8 cellular contexts compared by ENCODE assay signal in genomic region chr4:183397741-183398297, GRCh38. TPM values are rescaled to one million over a fixed set of nuclear protein-coding genes. Genes with fewer than 3 reads are reported as not detected.
DNase-seq lines count a peak whose midpoint lies in the region; ATAC-seq and TF ChIP-seq lines count a peak whose summit lies in the region.

No MANE protein-coding gene starts in this region.

- H3F3A ChIP-seq in OCI-LY1 (ENCODE audit: insufficient read depth, low read length) = no peaks in the 10 kb centered on the region

- H3K27me3 Mint-ChIP-seq in CD4-positive, CD25-positive, alpha-beta regulatory T cell = peaks cover 37% of the 10 kb centered on the region
- H3K27me3 Mint-ChIP-seq in osteocyte (ENCODE audit: unreplicated experiment) = no peaks in the 10 kb centered on the region

- peaks cover 11% of the 10 kb centered on the region for H3K4me1 ChIP-seq in CD4-positive, CD25-positive, alpha-beta regulatory T cell (ENCODE audit: control insufficient read depth, insufficient read depth, low read length, poor library complexity, severe bottlenecking)
- peaks cover 5% of the 10 kb centered on the region for H3K4me1 ChIP-seq in OCI-LY1 (ENCODE audit: insufficient read depth, low read length, severe bottlenecking)

- H3K36me3 ChIP-seq in CD4-positive, CD25-positive, alpha-beta regulatory T cell (ENCODE audit: control insufficient read depth, insufficient read depth, low read length) = no peaks in the 10 kb centered on the region
- H3K36me3 ChIP-seq in OCI-LY1 (ENCODE audit: insufficient read depth, low read length) = no peaks in the 10 kb centered on the region

- no peak for TF ChIP-seq CTCF in OCI-LY1 (IDR thresholded peaks at IDR 0.05; ENCODE audit: low read length)
- TF ChIP-seq CTCF in dorsolateral prefrontal cortex (IDR thresholded peaks at IDR 0.05 in 54 of 56, conservative IDR thresholded peaks at IDR 0.05 in 2 of 56; ENCODE audit: low read depth in 1 of 56, partially characterized antibody in 56 of 56) = no peak
- no peak for TF ChIP-seq CTCF in osteocyte (IDR thresholded peaks at IDR 0.05)

- H3K9me2 ChIP-seq in OCI-LY1 (ENCODE audit: low read depth, low read length) = no peaks in the 10 kb centered on the region

- intact Hi-C loops in dorsolateral prefrontal cortex (cut with DNase I) = loop anchor here in 1 of 2 donors (10.0 kb wide), 1 partner anchor 323 kb away; no protein-coding TSS in a partner anchor

- no peak overlapping the region for H3K9ac ChIP-seq in OCI-LY1 (ENCODE audit: low read length)

- peaks cover 3% of the 10 kb centered on the region for H3K27me3 ChIP-seq in CD4-positive, CD25-positive, alpha-beta regulatory T cell (ENCODE audit: control insufficient read depth, insufficient read depth, low read length)
- H3K27me3 ChIP-seq in OCI-LY1 (ENCODE audit: insufficient read depth, low read length) (no peaks in the 10 kb centered on the region), dorsolateral prefrontal cortex (no peaks in the 10 kb centered on the region)

- H3K36me3 Mint-ChIP-seq in CD4-positive, CD25-positive, alpha-beta regulatory T cell = no peaks in the 10 kb centered on the region
- H3K36me3 Mint-ChIP-seq in osteocyte (ENCODE audit: unreplicated experiment) = no peaks in the 10 kb centered on the region

- ATAC-seq in CD4-positive, CD25-positive, alpha-beta regulatory T cell (ENCODE audit: low read depth in 2 of 2) = no peak
- ATAC-seq in GM21515 (IDR thresholded peaks at IDR 0.05; ENCODE audit: unreplicated experiment) = no peak

- no peak overlapping the region for H3K4me3 ChIP-seq in CD4-positive, CD25-positive, alpha-beta regulatory T cell (ENCODE audit: low read depth, low read length)
- peak overlapping the region; percentile 58 for H3K4me3 ChIP-seq in OCI-LY1 (ENCODE audit: low read depth, low read length, poor library complexity, severe bottlenecking)
- H3K4me3 ChIP-seq in dorsolateral prefrontal cortex = peak overlapping the region; percentile 11 to 80 (median 66)

- peak overlapping the region; percentile 3 to 83 (median 73) for H3K27ac Mint-ChIP-seq in CD4-positive, CD25-positive, alpha-beta regulatory T cell
- H3K27ac Mint-ChIP-seq in osteocyte (ENCODE audit: unreplicated experiment) = no peak overlapping the region

- H3K79me2 ChIP-seq in OCI-LY1 (ENCODE audit: insufficient read depth, low read length) = no peaks in the 10 kb centered on the region

- H3K4me1 Mint-ChIP-seq in CD4-positive, CD25-positive, alpha-beta regulatory T cell = peaks cover 0 to 27% (median 13%) of the 10 kb centered on the region in 4 donors
- peaks cover 9% of the 10 kb centered on the region for H3K4me1 Mint-ChIP-seq in osteocyte (ENCODE audit: unreplicated experiment)

- DNase-seq in CD4-positive, CD25-positive, alpha-beta regulatory T cell = no peak
- DNase-seq in dorsolateral prefrontal cortex (no peak), osteocyte (ENCODE audit: extremely low spot score, unreplicated experiment) (no peak), retina (no peak), superior temporal gyrus (ENCODE audit: extremely low spot score) (no peak)
- DNase-seq in activated CD4-positive, CD25-positive, alpha-beta regulatory T cell treated with anti-CD3 and anti-CD28 coated beads, Interleukin-2, amount 50 U/mL, for 72 hours = no peak

- peaks cover 0 to 2% (median 0%) of the 10 kb centered on the region in 7 donors for H3K9me3 Mint-ChIP-seq in CD4-positive, CD25-positive, alpha-beta regulatory T cell
- no peaks in the 10 kb centered on the region for H3K9me3 Mint-ChIP-seq in osteocyte (ENCODE audit: unreplicated experiment)

- H3K9me3 ChIP-seq in CD4-positive, CD25-positive, alpha-beta regulatory T cell (ENCODE audit: control insufficient read depth in 2 of 2, low read length in 2 of 2) = no peaks in the 10 kb centered on the region
- H3K9me3 ChIP-seq in OCI-LY1 (ENCODE audit: low read length) = no peaks in the 10 kb centered on the region

- no peak overlapping the region for H3K27ac ChIP-seq in CD4-positive, CD25-positive, alpha-beta regulatory T cell (ENCODE audit: insufficient read depth, low read length, poor library complexity, severe bottlenecking)
- H3K27ac ChIP-seq in OCI-LY1 (ENCODE audit: low read depth, low read length, poor library complexity, severe bottlenecking) (no peak overlapping the region), dorsolateral prefrontal cortex (peak overlapping the region in 16 of 59 donors; percentile 22 to 77 (median 50))

- H4K20me1 ChIP-seq in OCI-LY1 (ENCODE audit: insufficient read depth, low read length) = no peaks in the 10 kb centered on the region

- peak overlapping the region; percentile 93 for H2AFZ ChIP-seq in OCI-LY1 (ENCODE audit: low read length)

- H3K4me2 ChIP-seq in OCI-LY1 (ENCODE audit: low read length) = peak overlapping the region; percentile 91

- H3K4me3 Mint-ChIP-seq in CD4-positive, CD25-positive, alpha-beta regulatory T cell = peak overlapping the region; percentile 5 to 93 (median 90)
- peak overlapping the region; percentile 83 for H3K4me3 Mint-ChIP-seq in osteocyte (ENCODE audit: unreplicated experiment)

RNA-seq across cellular contexts. Expression of gene CDKN2AIP, which starts 46.6 kb away (rescaled TPM):
- total RNA-seq in CD4-positive, CD25-positive, alpha-beta regulatory T cell = 32.5 TPM
- polyA plus RNA-seq in CD4-positive, CD25-positive, alpha-beta regulatory T cell = 10 to 100 TPM; 23.0 to 46.4 (median 36.1) TPM
- total RNA-seq in dorsolateral prefrontal cortex (10 to 100 TPM; 10.3 to 20.2 (median 14.8) TPM), osteocyte (13.2 and 13.8 TPM in 2 replicates)
